In the genomic region with DNA sequence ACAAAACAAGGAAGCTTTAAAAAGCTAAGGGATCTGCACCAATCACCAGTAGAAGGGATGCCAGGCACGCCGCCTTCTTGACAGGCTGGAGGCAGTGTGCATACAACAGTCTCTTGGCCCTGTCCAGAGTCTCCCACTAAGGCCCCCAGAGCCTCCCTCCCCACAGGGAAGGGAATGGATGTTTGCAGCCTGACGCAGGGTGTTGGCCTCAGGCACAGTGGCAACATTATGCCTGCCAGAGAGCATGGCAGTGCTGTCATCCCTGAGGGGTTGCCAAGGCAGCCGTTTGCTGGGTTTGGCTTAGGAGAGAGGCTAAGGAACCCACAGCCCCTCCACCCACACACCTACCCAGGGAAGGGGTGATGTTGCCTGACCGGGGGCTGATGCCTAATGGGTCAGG, we compare ENCODE assay signal across 13 cellular contexts. TPM values are rescaled to one million over a fixed set of nuclear protein-coding genes. Genes with fewer than 3 reads are reported as not detected.
DNase-seq lines count a peak whose midpoint lies in the region; ATAC-seq and TF ChIP-seq lines count a peak whose summit lies in the region.
"Had no signal": no experiment of that assay in that cellular context is flagged by ENCODE, and none has a peak within 500 bp of the region (broad histone marks: within the 10 kb centered on the region; RNA-seq: fewer than 3 reads in every experiment).

No MANE protein-coding gene starts in this region.

- DNase-seq in Ammon's horn (ENCODE audit: low spot score) (peak; percentile 92), MM.1S (no peak), dorsolateral prefrontal cortex (peak; percentile 21 to 83 (median 76)), right lobe of liver (no peak), dedifferentiated amniotic fluid mesenchymal stem cell (ENCODE audit: extremely low spot score) (no peak), Caco-2 (no peak)
- DNase-seq: GOT3; NCI-H187 treated with DMSO at 0.1 percent for 48 hours; stimulated activated naive CD4-positive, alpha-beta T cell treated with Interleukin-2 at 50 U/mL for 16 hours had no signal

- ATAC-seq in right lobe of liver (no peak), HG03097 (IDR thresholded peaks at IDR 0.05; ENCODE audit: low FRiP score, unreplicated experiment) (no peak)
- ATAC-seq: left colon had no signal

- peaks cover 11% of the 10 kb centered on the region for H3K4me1 Mint-ChIP-seq in Caco-2 (ENCODE audit: low read depth, unreplicated experiment)

- no peaks in the 10 kb centered on the region for H3K27me3 Mint-ChIP-seq in Caco-2 (ENCODE audit: insufficient read depth, unreplicated experiment)

- H3K36me3 ChIP-seq in MM.1S (replicated peaks; ENCODE audit: insufficient read depth, low read length): no peaks in the 10 kb centered on the region
- peaks cover 28% of the 10 kb centered on the region for H3K36me3 ChIP-seq in muscle layer of colon (ENCODE audit: insufficient read depth, low read length)
- no peaks in the 10 kb centered on the region for H3K36me3 ChIP-seq in right lobe of liver
- no peaks in the 10 kb centered on the region; the same call in none of the 2 replicates for H3K36me3 ChIP-seq in Caco-2 (ENCODE audit: control insufficient read depth, insufficient read depth, low read length)

- intact Hi-C loops in dorsolateral prefrontal cortex (cut with DNase I) (loop anchor here (5.0 kb wide), 2 partner anchors 39 to 79 kb away; partner anchors contain the start of gene PFDN1 (in 1 of the 2)), right lobe of liver (cut with DNase I) (loop anchor here in 1 of 2 donors (5.0 kb wide), 1 partner anchor 99 kb away; no protein-coding TSS in a partner anchor), Caco-2 (cut with micrococcal nuclease; ENCODE audit: unreplicated experiment) (no loop called here)

- POLR2A ChIA-PET in Caco-2 (lab: Charles Lee): no interaction called here

- no peaks in the 10 kb centered on the region for H3K9me2 ChIP-seq in MM.1S (replicated peaks; ENCODE audit: insufficient read depth, low read length)

- peak overlapping the region; percentile 70; the same call in 1 of the 2 replicates for H3K27ac ChIP-seq in MM.1S (ENCODE audit: low read length)
- H3K27ac ChIP-seq in dorsolateral prefrontal cortex: peak overlapping the region in 58 of 59 donors; percentile 3 to 93 (median 81)
- peak overlapping the region; percentile 35 for H3K27ac ChIP-seq in muscle layer of colon (ENCODE audit: low read depth, low read length)
- no peak overlapping the region for H3K27ac ChIP-seq in right lobe of liver

- no peak overlapping the region for H3K27ac Mint-ChIP-seq in Caco-2 (ENCODE audit: unreplicated experiment)

- no CpG with 5 or more reads among the region's 5 CpGs for WGBS in right lobe of liver (ENCODE audit: insufficient coverage, low coverage, low lambda C conversion rate, missing lambda C conversion rate)

- H3K9me3 Mint-ChIP-seq in Caco-2 (ENCODE audit: unreplicated experiment): no peaks in the 10 kb centered on the region

- TF ChIP-seq CTCF in MM.1S (IDR thresholded peaks at IDR 0.05; ENCODE audit: low read length): no peak
- peak in 5 of 56 donors; percentile 8 to 33 (median 23) for TF ChIP-seq CTCF in dorsolateral prefrontal cortex (IDR thresholded peaks at IDR 0.05 in 54 of 56, conservative IDR thresholded peaks at IDR 0.05 in 2 of 56; ENCODE audit: low read depth in 1 of 56, partially characterized antibody in 56 of 56)
- TF ChIP-seq CTCF in right lobe of liver (IDR thresholded peaks at IDR 0.05): no peak
- no peak for TF ChIP-seq CTCF in Caco-2 (IDR thresholded peaks at IDR 0.05; ENCODE audit: insufficient read depth in 1 of 2, low read depth in 1 of 2, low read length in 1 of 2, severe bottlenecking in 1 of 2, unreplicated experiment in 1 of 2)

- no peaks in the 10 kb centered on the region for H3K9me3 ChIP-seq in MM.1S (replicated peaks; ENCODE audit: insufficient read depth, low read length)
- H3K9me3 ChIP-seq in muscle layer of colon (ENCODE audit: low read length): no peaks in the 10 kb centered on the region
- no peaks in the 10 kb centered on the region for H3K9me3 ChIP-seq in right lobe of liver
- H3K9me3 ChIP-seq in Caco-2: no peaks in the 10 kb centered on the region

- H4K20me1 ChIP-seq in MM.1S (ENCODE audit: insufficient read depth, low read length): no peaks in the 10 kb centered on the region

- H3K4me3 ChIP-seq in MM.1S (ENCODE audit: low read length) (no peak overlapping the region), dorsolateral prefrontal cortex (peak overlapping the region in 21 of 59 donors; percentile 0 to 38 (median 14)), muscle layer of colon (ENCODE audit: low read depth in 1 of 2, low read length in 2 of 2) (no peak overlapping the region), right lobe of liver (no peak overlapping the region), Caco-2 (ENCODE audit: low read depth, low read length) (no peak overlapping the region)

- H3K27me3 ChIP-seq in MM.1S (replicated peaks; ENCODE audit: insufficient read depth, low read length): no peaks in the 10 kb centered on the region
- H3K27me3 ChIP-seq in dorsolateral prefrontal cortex: no peaks in the 10 kb centered on the region
- no peaks in the 10 kb centered on the region for H3K27me3 ChIP-seq in muscle layer of colon (ENCODE audit: control insufficient read depth in 1 of 2, insufficient read depth in 2 of 2, low read length in 2 of 2)
- no peaks in the 10 kb centered on the region for H3K27me3 ChIP-seq in right lobe of liver
- no peaks in the 10 kb centered on the region for H3K27me3 ChIP-seq in Caco-2 (replicated peaks; ENCODE audit: control insufficient read depth, insufficient read depth, low read length)

- CTCF ChIA-PET in Caco-2 (lab: Charles Lee): no interaction called here

- no peak for TF ChIP-seq POLR2A in right lobe of liver (IDR thresholded peaks at IDR 0.05)

- peaks cover 14% of the 10 kb centered on the region for H3F3A ChIP-seq in MM.1S (ENCODE audit: insufficient read depth, low read length)

- H2AFZ ChIP-seq in MM.1S (ENCODE audit: low read length): no peak overlapping the region

- H3K79me2 ChIP-seq in MM.1S (ENCODE audit: low read length): no peaks in the 10 kb centered on the region; the same call in 1 of the 2 replicates

- H3K9ac ChIP-seq in MM.1S (ENCODE audit: low read length): no peak overlapping the region
- no peak overlapping the region for H3K9ac ChIP-seq in muscle layer of colon (ENCODE audit: low read length)

- no peak overlapping the region for H3K4me3 Mint-ChIP-seq in Caco-2 (ENCODE audit: unreplicated experiment)

- BruUV-seq in Caco-2 (replicated peaks; lab: Mats Ljungman, UMichigan): no TSS peak

- peaks cover 20% of the 10 kb centered on the region for H3K36me3 Mint-ChIP-seq in Caco-2 (ENCODE audit: insufficient read depth, unreplicated experiment)
- H3K36me3 Mint-ChIP-seq: CD4-positive, CD25-positive, alpha-beta regulatory T cell had no signal

- H3K4me2 ChIP-seq in MM.1S (ENCODE audit: low read depth, low read length): peak overlapping the region; percentile 56

- H3K4me1 ChIP-seq in MM.1S (ENCODE audit: low read length): peaks cover 32% of the 10 kb centered on the region
- H3K4me1 ChIP-seq in muscle layer of colon (ENCODE audit: insufficient read depth, low read length): peaks cover 68% of the 10 kb centered on the region
- peaks cover 0 to 15% (median 0%) of the 10 kb centered on the region in 4 donors for H3K4me1 ChIP-seq in right lobe of liver
- H3K4me1 ChIP-seq in Caco-2: peaks cover 15% of the 10 kb centered on the region

RNA-seq across cellular contexts. Expression of gene HBEGF, which starts 4.8 kb away (rescaled TPM):
- 10 to 100 TPM in 46 of 120 experiments, 1 to 10 TPM in 74; 5.3 to 27.6 (median 9.3) TPM for total RNA-seq in dorsolateral prefrontal cortex
- 1 to 10 TPM in 2 of 6 experiments, under 1 TPM in 4; 0.42 to 1.8 (median 0.78) TPM for total RNA-seq in right lobe of liver
- 5.2 and 5.8 TPM in 2 replicates for total RNA-seq in Caco-2 (2022)

RNA-seq across cellular contexts. Expression of gene SLC4A9, which starts 18.4 kb away (rescaled TPM):
- total RNA-seq in dorsolateral prefrontal cortex (1 to 10 TPM in 89 of 120 experiments, under 1 TPM in 31; 0.28 to 4.5 (median 1.6) TPM), right lobe of liver (not detected), Caco-2 (2022) (0.11 and 0.35 TPM in 2 replicates)
- total RNA-seq: CD4-positive, CD25-positive, alpha-beta regulatory T cell had no signal

RNA-seq across cellular contexts. Expression of gene PFDN1, which starts 38.7 kb away (rescaled TPM):
- total RNA-seq in dorsolateral prefrontal cortex (10 to 100 TPM; 43.9 to 80.3 (median 64.1) TPM), right lobe of liver (10 to 100 TPM in 5 of 6 experiments, 1 to 10 TPM in 1; 9.8 to 30.8 (median 14.7) TPM), Caco-2 (2022) (81.1 and 82.3 TPM in 2 replicates)

Comparison
In these comparisons a context has a peak if more than half of its experiments do, and no peak if none do; other contexts are left out.
1. DNase-seq: peak in Ammon's horn (single experiment) and dorsolateral prefrontal cortex (10 of 10); none in MM.1S (single experiment), right lobe of liver (0 of 3), dedifferentiated amniotic fluid mesenchymal stem cell (single experiment) and Caco-2 (0 of 2).
2. H3K27ac ChIP-seq: peak in MM.1S (single experiment), dorsolateral prefrontal cortex (58 of 59) and muscle layer of colon (single experiment); none in right lobe of liver (0 of 3).